In the genomic region with DNA sequence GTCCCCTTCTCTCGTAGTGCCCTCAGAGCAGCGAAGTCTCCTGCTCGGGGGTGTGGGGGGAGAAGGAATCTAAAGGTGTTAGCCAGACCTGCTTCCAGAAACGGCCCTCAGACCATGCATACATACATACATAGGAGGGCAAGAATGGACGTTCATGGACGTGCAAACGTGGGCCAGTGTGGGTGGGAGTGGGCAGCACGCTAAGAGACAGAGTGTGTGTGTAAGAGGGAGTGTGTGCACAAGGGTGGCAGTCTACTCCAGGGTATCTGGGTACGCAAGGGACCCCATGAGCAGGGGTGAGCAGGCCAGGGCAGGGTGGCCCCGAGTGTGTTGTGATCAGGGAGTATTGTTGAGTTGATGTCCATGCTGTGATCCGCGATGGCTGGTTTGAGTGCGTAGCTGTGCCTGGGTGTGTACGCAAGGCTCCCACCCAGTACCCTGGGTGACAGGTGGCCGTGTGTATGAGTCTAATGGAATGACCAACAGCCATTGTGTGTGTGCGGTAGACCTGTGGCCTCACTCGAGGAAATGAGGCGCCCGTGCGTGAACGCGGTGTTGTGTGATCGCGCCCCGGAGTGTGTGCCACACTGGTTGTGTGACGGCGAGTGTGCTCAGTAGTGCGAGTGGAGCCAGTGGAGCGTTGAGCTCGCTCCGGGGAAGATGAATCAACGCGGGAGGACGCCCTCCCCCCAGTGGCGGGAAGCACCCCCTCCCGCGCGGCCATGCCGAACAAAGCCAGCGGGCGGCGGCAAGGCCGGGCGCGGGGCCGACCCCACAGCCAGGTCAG, we compare ENCODE assay signal across 1 cellular context.
TF ChIP-seq lines count a peak whose summit lies in the region.

No MANE protein-coding gene starts in this region.

TF ChIP-seq in HepG2, 621 proteins besides CTCF, POLR2A, EP300 and RAD21 (continues in another document):
- TF ChIP-seq, protein P1, sequence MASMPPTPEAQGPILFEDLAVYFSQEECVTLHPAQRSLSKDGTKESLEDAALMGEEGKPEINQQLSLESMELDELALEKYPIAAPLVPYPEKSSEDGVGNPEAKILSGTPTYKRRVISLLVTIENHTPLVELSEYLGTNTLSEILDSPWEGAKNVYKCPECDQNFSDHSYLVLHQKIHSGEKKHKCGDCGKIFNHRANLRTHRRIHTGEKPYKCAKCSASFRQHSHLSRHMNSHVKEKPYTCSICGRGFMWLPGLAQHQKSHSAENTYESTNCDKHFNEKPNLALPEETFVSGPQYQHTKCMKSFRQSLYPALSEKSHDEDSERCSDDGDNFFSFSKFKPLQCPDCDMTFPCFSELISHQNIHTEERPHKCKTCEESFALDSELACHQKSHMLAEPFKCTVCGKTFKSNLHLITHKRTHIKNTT (CRISPR knock-in tag; IDR thresholded peaks at IDR 0.05), result no peak
- TF ChIP-seq MXI1 (IDR thresholded peaks at IDR 0.05; ENCODE audit: borderline replicate concordance, low read depth, low read length) (no peak), ETV5 (CRISPR knock-in tag; IDR thresholded peaks at IDR 0.05; ENCODE audit: borderline replicate concordance) (no peak), ZSCAN22 (CRISPR knock-in tag; IDR thresholded peaks at IDR 0.05) (no peak), LCORL (IDR thresholded peaks at IDR 0.05) (no peak), LCORL (CRISPR knock-in tag; IDR thresholded peaks at IDR 0.05) (no peak), ATF7 (IDR thresholded peaks at IDR 0.05) (no peak), ATF7 (CRISPR knock-in tag; IDR thresholded peaks at IDR 0.05) (no peak), ZNF678 (CRISPR knock-in tag; IDR thresholded peaks at IDR 0.05) (no peak), TARDBP (CRISPR knock-in tag; IDR thresholded peaks at IDR 0.05) (no peak), ZBTB38 (CRISPR knock-in tag; IDR thresholded peaks at IDR 0.05) (0 out of 2 replicates have a peak, but pooled peaks have one; percentile 35), ZIK1 (CRISPR knock-in tag; IDR thresholded peaks at IDR 0.05; ENCODE audit: borderline replicate concordance, low read depth) (no peak), ZNF563 (CRISPR knock-in tag; IDR thresholded peaks at IDR 0.05) (peak; percentile 2; the same call in 1 of the 2 replicates), ZNF720 (CRISPR knock-in tag; IDR thresholded peaks at IDR 0.05) (no peak), MAF1 (CRISPR knock-in tag; IDR thresholded peaks at IDR 0.05; ENCODE audit: borderline replicate concordance) (no peak), RBFOX2 (IDR thresholded peaks at IDR 0.05; ENCODE audit: low read depth, low read length) (no peak), PHF8 (CRISPR knock-in tag; IDR thresholded peaks at IDR 0.05) (no peak), GFI1 (CRISPR knock-in tag; IDR thresholded peaks at IDR 0.05; ENCODE audit: borderline replicate concordance) (no peak), ZNF703 (CRISPR knock-in tag; IDR thresholded peaks at IDR 0.05; ENCODE audit: borderline replicate concordance) (no peak), TMF1 (CRISPR knock-in tag; IDR thresholded peaks at IDR 0.05; ENCODE audit: low read depth) (no peak), MTF2 (CRISPR knock-in tag; IDR thresholded peaks at IDR 0.05; ENCODE audit: borderline replicate concordance) (no peak), SP4 (CRISPR knock-in tag; IDR thresholded peaks at IDR 0.05) (peak; percentile 8; the same call in 1 of the 2 replicates), ZNF629 (CRISPR knock-in tag; conservative IDR thresholded peaks at IDR 0.05) (peak; percentile 52), TOE1 (CRISPR knock-in tag; IDR thresholded peaks at IDR 0.05) (no peak), ZSCAN21 (CRISPR knock-in tag; IDR thresholded peaks at IDR 0.05; ENCODE audit: borderline replicate concordance) (no peak), AGO1 (IDR thresholded peaks at IDR 0.05; ENCODE audit: low read depth, low read length, poor library complexity, severe bottlenecking) (no peak), ZMYM4 (CRISPR knock-in tag; IDR thresholded peaks at IDR 0.05) (no peak), ZNF124 (CRISPR knock-in tag; IDR thresholded peaks at IDR 0.05) (peak; percentile 93), CENPT (CRISPR knock-in tag; IDR thresholded peaks at IDR 0.05; ENCODE audit: low read depth) (no peak), ZC3H4 (CRISPR knock-in tag; IDR thresholded peaks at IDR 0.05; ENCODE audit: borderline replicate concordance) (no peak), ONECUT2 (CRISPR knock-in tag; IDR thresholded peaks at IDR 0.05) (no peak)
- TF ChIP-seq, protein P2, sequence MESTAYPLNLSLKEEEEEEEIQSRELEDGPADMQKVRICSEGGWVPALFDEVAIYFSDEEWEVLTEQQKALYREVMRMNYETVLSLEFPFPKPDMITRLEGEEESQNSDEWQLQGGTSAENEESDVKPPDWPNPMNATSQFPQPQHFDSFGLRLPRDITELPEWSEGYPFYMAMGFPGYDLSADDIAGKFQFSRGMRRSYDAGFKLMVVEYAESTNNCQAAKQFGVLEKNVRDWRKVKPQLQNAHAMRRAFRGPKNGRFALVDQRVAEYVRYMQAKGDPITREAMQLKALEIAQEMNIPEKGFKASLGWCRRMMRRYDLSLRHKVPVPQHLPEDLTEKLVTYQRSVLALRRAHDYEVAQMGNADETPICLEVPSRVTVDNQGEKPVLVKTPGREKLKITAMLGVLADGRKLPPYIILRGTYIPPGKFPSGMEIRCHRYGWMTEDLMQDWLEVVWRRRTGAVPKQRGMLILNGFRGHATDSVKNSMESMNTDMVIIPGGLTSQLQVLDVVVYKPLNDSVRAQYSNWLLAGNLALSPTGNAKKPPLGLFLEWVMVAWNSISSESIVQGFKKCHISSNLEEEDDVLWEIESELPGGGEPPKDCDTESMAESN (CRISPR knock-in tag; conservative IDR thresholded peaks at IDR 0.05), result 0 out of 2 replicates have a peak, but pooled peaks have one; percentile 47
- TF ChIP-seq, protein P3, sequence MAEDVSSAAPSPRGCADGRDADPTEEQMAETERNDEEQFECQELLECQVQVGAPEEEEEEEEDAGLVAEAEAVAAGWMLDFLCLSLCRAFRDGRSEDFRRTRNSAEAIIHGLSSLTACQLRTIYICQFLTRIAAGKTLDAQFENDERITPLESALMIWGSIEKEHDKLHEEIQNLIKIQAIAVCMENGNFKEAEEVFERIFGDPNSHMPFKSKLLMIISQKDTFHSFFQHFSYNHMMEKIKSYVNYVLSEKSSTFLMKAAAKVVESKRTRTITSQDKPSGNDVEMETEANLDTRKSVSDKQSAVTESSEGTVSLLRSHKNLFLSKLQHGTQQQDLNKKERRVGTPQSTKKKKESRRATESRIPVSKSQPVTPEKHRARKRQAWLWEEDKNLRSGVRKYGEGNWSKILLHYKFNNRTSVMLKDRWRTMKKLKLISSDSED (CRISPR knock-in tag; IDR thresholded peaks at IDR 0.05), result no peak
- TF ChIP-seq, protein P4, sequence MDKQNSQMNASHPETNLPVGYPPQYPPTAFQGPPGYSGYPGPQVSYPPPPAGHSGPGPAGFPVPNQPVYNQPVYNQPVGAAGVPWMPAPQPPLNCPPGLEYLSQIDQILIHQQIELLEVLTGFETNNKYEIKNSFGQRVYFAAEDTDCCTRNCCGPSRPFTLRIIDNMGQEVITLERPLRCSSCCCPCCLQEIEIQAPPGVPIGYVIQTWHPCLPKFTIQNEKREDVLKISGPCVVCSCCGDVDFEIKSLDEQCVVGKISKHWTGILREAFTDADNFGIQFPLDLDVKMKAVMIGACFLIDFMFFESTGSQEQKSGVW (CRISPR knock-in tag; IDR thresholded peaks at IDR 0.05; ENCODE audit: borderline replicate concordance), result no peak
- TF ChIP-seq, protein P5, sequence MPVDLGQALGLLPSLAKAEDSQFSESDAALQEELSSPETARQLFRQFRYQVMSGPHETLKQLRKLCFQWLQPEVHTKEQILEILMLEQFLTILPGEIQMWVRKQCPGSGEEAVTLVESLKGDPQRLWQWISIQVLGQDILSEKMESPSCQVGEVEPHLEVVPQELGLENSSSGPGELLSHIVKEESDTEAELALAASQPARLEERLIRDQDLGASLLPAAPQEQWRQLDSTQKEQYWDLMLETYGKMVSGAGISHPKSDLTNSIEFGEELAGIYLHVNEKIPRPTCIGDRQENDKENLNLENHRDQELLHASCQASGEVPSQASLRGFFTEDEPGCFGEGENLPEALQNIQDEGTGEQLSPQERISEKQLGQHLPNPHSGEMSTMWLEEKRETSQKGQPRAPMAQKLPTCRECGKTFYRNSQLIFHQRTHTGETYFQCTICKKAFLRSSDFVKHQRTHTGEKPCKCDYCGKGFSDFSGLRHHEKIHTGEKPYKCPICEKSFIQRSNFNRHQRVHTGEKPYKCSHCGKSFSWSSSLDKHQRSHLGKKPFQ (CRISPR knock-in tag; IDR thresholded peaks at IDR 0.05; ENCODE audit: insufficient replicate concordance), result no peak
- TF ChIP-seq, protein P6, sequence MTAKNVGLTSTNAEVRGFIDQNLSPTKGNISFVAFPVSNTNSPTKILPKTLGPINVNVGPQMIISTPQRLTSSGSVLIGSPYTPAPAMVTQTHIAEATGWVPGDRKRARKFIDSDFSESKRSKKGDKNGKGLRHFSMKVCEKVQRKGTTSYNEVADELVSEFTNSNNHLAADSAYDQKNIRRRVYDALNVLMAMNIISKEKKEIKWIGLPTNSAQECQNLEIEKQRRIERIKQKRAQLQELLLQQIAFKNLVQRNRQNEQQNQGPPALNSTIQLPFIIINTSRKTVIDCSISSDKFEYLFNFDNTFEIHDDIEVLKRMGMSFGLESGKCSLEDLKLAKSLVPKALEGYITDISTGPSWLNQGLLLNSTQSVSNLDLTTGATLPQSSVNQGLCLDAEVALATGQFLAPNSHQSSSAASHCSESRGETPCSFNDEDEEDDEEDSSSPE (CRISPR knock-in tag; IDR thresholded peaks at IDR 0.05), result 0 out of 2 replicates have a peak, but pooled peaks have one; percentile 35
- TF ChIP-seq, protein P7, sequence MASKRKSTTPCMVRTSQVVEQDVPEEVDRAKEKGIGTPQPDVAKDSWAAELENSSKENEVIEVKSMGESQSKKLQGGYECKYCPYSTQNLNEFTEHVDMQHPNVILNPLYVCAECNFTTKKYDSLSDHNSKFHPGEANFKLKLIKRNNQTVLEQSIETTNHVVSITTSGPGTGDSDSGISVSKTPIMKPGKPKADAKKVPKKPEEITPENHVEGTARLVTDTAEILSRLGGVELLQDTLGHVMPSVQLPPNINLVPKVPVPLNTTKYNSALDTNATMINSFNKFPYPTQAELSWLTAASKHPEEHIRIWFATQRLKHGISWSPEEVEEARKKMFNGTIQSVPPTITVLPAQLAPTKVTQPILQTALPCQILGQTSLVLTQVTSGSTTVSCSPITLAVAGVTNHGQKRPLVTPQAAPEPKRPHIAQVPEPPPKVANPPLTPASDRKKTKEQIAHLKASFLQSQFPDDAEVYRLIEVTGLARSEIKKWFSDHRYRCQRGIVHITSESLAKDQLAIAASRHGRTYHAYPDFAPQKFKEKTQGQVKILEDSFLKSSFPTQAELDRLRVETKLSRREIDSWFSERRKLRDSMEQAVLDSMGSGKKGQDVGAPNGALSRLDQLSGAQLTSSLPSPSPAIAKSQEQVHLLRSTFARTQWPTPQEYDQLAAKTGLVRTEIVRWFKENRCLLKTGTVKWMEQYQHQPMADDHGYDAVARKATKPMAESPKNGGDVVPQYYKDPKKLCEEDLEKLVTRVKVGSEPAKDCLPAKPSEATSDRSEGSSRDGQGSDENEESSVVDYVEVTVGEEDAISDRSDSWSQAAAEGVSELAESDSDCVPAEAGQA (IDR thresholded peaks at IDR 0.05; ENCODE audit: low read depth), result no peak
- TF ChIP-seq, protein P7 (CRISPR knock-in tag; IDR thresholded peaks at IDR 0.05; ENCODE audit: borderline replicate concordance), result no peak
- TF ChIP-seq, protein P8, sequence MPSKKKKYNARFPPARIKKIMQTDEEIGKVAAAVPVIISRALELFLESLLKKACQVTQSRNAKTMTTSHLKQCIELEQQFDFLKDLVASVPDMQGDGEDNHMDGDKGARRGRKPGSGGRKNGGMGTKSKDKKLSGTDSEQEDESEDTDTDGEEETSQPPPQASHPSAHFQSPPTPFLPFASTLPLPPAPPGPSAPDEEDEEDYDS (CRISPR knock-in tag; IDR thresholded peaks at IDR 0.05), result no peak
- TF ChIP-seq, protein P9, sequence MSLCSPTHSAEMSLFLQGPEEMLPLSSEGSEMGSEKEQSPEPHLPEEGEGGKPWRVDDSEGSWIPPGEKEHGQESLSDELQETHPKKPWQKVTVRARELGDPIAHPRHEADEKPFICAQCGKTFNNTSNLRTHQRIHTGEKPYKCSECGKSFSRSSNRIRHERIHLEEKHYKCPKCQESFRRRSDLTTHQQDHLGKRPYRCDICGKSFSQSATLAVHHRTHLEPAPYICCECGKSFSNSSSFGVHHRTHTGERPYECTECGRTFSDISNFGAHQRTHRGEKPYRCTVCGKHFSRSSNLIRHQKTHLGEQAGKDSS (CRISPR knock-in tag; IDR thresholded peaks at IDR 0.05; ENCODE audit: borderline replicate concordance, low read depth), result no peak
- TF ChIP-seq, protein P10, sequence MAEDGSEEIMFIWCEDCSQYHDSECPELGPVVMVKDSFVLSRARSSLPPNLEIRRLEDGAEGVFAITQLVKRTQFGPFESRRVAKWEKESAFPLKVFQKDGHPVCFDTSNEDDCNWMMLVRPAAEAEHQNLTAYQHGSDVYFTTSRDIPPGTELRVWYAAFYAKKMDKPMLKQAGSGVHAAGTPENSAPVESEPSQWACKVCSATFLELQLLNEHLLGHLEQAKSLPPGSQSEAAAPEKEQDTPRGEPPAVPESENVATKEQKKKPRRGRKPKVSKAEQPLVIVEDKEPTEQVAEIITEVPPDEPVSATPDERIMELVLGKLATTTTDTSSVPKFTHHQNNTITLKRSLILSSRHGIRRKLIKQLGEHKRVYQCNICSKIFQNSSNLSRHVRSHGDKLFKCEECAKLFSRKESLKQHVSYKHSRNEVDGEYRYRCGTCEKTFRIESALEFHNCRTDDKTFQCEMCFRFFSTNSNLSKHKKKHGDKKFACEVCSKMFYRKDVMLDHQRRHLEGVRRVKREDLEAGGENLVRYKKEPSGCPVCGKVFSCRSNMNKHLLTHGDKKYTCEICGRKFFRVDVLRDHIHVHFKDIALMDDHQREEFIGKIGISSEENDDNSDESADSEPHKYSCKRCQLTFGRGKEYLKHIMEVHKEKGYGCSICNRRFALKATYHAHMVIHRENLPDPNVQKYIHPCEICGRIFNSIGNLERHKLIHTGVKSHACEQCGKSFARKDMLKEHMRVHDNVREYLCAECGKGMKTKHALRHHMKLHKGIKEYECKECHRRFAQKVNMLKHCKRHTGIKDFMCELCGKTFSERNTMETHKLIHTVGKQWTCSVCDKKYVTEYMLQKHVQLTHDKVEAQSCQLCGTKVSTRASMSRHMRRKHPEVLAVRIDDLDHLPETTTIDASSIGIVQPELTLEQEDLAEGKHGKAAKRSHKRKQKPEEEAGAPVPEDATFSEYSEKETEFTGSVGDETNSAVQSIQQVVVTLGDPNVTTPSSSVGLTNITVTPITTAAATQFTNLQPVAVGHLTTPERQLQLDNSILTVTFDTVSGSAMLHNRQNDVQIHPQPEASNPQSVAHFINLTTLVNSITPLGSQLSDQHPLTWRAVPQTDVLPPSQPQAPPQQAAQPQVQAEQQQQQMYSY (CRISPR knock-in tag; IDR thresholded peaks at IDR 0.05), result no peak
